23 cellular contexts compared by ENCODE assay signal in the genomic region with DNA sequence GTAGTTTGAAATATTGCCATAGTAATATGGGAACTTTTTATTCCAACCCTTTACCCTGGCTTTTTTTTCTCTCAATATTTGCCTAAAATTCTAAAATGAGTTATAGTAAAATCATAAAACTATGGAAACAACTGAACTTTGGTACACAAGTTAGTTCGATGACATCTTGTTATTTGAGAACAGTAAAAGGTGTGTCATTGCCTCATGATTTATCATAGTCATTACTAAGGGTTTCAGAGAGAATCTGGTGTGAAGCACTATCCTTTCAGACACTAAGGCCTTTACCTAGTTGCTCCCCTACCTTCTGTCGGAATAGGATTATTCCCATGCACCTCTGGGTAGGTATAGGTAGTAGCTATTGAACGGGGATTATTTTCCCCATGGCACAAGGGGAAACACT.
"Had no signal": no experiment of that assay in that cellular context is flagged by ENCODE, and none has a peak within 500 bp of the region (broad histone marks: within the 10 kb centered on the region; RNA-seq: fewer than 3 reads in every experiment).

No MANE protein-coding gene starts in this region.

- H3K27me3 Mint-ChIP-seq: activated CD4-positive, alpha-beta memory T cell treated with anti-CD3 and anti-CD28 coated beads, Interleukin-2, amount 10 ng/mL, durations not matched to agents 7 days and 5 days; activated CD4-positive, alpha-beta T cell treated with anti-CD3 and anti-CD28 coated beads, Interleukin-2, amount 10 ng/mL, durations not matched to agents 24 days and 14 days; activated naive CD4-positive, alpha-beta T cell treated with anti-CD3 and anti-CD28 coated beads, Interleukin-2, amount 50 U/mL, for 24 hours; brain; natural killer cell treated with Interleukin-12 subunit alpha and Interleukin-12 subunit beta and Interleukin-15 and Interleukin-18, amount 100 ng/mL, for 72 hours had no signal

- H3K4me3 Mint-ChIP-seq: activated CD4-positive, alpha-beta memory T cell treated with anti-CD3 and anti-CD28 coated beads, Interleukin-2, amount 10 ng/mL, durations not matched to agents 7 days and 5 days; activated CD4-positive, alpha-beta T cell treated with anti-CD3 and anti-CD28 coated beads, Interleukin-2, amount 10 ng/mL, durations not matched to agents 24 days and 14 days; activated naive CD4-positive, alpha-beta T cell treated with anti-CD3 and anti-CD28 coated beads, Interleukin-2, amount 50 U/mL, for 24 hours; activated T-helper 1 cell treated with anti-CD3 and anti-CD28 coated beads, Interleukin-12 subunit alpha, Interleukin-12 subunit beta, Interleukin-2, Interleukin-4 antibody, amounts not matched to agents 30 ng/mL and 10 ng/mL and 1 ng/mL, durations not matched to agents 14 hours and 24 hours and 36 hours; brain; mesothelial cell of epicardium; natural killer cell treated with Interleukin-12 subunit alpha and Interleukin-12 subunit beta and Interleukin-15 and Interleukin-18, amount 100 ng/mL, for 72 hours had no signal

- H3K27ac ChIP-seq: esophagus squamous epithelium, left lung, psoas muscle, right atrium auricular region, thyroid gland had no signal

- H3K27ac Mint-ChIP-seq: activated CD4-positive, alpha-beta memory T cell treated with anti-CD3 and anti-CD28 coated beads, Interleukin-2, amount 10 ng/mL, durations not matched to agents 7 days and 5 days; activated CD4-positive, alpha-beta T cell treated with anti-CD3 and anti-CD28 coated beads, Interleukin-2, amount 10 ng/mL, durations not matched to agents 24 days and 14 days; activated naive CD4-positive, alpha-beta T cell treated with anti-CD3 and anti-CD28 coated beads, Interleukin-2, amount 50 U/mL, for 24 hours; activated T-helper 1 cell treated with anti-CD3 and anti-CD28 coated beads, Interleukin-12 subunit alpha, Interleukin-12 subunit beta, Interleukin-2, Interleukin-4 antibody, amounts not matched to agents 30 ng/mL and 10 ng/mL and 1 ng/mL, durations not matched to agents 14 hours and 24 hours and 36 hours; mesothelial cell of epicardium had no signal

- H3K4me1 ChIP-seq: esophagus squamous epithelium, left lung, psoas muscle, right atrium auricular region, thyroid gland had no signal

- ATAC-seq: left lung; natural killer cell treated with Interleukin-12 subunit alpha and Interleukin-12 subunit beta and Interleukin-15 and Interleukin-18, amount 100 ng/mL, for 72 hours; psoas muscle; stimulated activated naive CD8-positive, alpha-beta T cell treated with anti-CD3 and anti-CD28 coated beads, Interleukin-15, Interleukin-2, amounts not matched to agents 100 U/mL and 50 U/mL, for 24 hours had no signal

- H3K4me3 ChIP-seq: esophagus squamous epithelium, left lung, psoas muscle, right atrium auricular region, thyroid gland had no signal

- H3K9me3 Mint-ChIP-seq: activated CD4-positive, alpha-beta memory T cell treated with anti-CD3 and anti-CD28 coated beads, Interleukin-2, amount 10 ng/mL, durations not matched to agents 7 days and 5 days; activated CD4-positive, alpha-beta T cell treated with anti-CD3 and anti-CD28 coated beads, Interleukin-2, amount 10 ng/mL, durations not matched to agents 24 days and 14 days; activated naive CD4-positive, alpha-beta T cell treated with anti-CD3 and anti-CD28 coated beads, Interleukin-2, amount 50 U/mL, for 24 hours; activated T-helper 1 cell treated with anti-CD3 and anti-CD28 coated beads, Interleukin-12 subunit alpha, Interleukin-12 subunit beta, Interleukin-2, Interleukin-4 antibody, amounts not matched to agents 30 ng/mL and 10 ng/mL and 1 ng/mL, durations not matched to agents 14 hours and 24 hours and 36 hours; brain; mesothelial cell of epicardium; natural killer cell treated with Interleukin-12 subunit alpha and Interleukin-12 subunit beta and Interleukin-15 and Interleukin-18, amount 100 ng/mL, for 72 hours had no signal

- H3K27me3 ChIP-seq: esophagus squamous epithelium, left lung, right atrium auricular region, thyroid gland had no signal

- DNase-seq: activated CD4-positive, alpha-beta memory T cell treated with anti-CD3 and anti-CD28 coated beads, Interleukin-2, amount 10 ng/mL, durations not matched to agents 7 days and 5 days; activated CD4-positive, alpha-beta T cell treated with anti-CD3 and anti-CD28 coated beads, Interleukin-2, amount 10 ng/mL, durations not matched to agents 24 days and 14 days; activated CD4-positive, CD25-positive, alpha-beta regulatory T cell; activated gamma-delta T cell; aorta; caudate nucleus; dermis blood vessel endothelial cell; effector CD8-positive, alpha-beta T cell; esophagus squamous epithelium; kidney; left lung; psoas muscle; stimulated activated CD4-positive, alpha-beta T cell treated with anti-CD3 and anti-CD28 coated beads, Interleukin-12 subunit alpha, Interleukin-12 subunit beta, amount 100 ng/mL, for 4 hours; stimulated activated CD4-positive, alpha-beta T cell treated with anti-CD3 and anti-CD28 coated beads, Interleukin-4, amount 100 ng/mL, for 4 hours; stimulated activated naive CD8-positive, alpha-beta T cell treated with anti-CD3 and anti-CD28 coated beads, Interleukin-15, Interleukin-2, amounts not matched to agents 100 U/mL and 50 U/mL, for 24 hours; T-helper 9 cell; thyroid gland had no signal

- H3K4me1 Mint-ChIP-seq: activated CD4-positive, alpha-beta memory T cell treated with anti-CD3 and anti-CD28 coated beads, Interleukin-2, amount 10 ng/mL, durations not matched to agents 7 days and 5 days; activated naive CD4-positive, alpha-beta T cell treated with anti-CD3 and anti-CD28 coated beads, Interleukin-2, amount 50 U/mL, for 24 hours; brain; mesothelial cell of epicardium had no signal

- H3K9me3 ChIP-seq: esophagus squamous epithelium, left lung, psoas muscle, right atrium auricular region, thyroid gland had no signal
